ENCODE assay signal across 1 cellular context in the genomic region with DNA sequence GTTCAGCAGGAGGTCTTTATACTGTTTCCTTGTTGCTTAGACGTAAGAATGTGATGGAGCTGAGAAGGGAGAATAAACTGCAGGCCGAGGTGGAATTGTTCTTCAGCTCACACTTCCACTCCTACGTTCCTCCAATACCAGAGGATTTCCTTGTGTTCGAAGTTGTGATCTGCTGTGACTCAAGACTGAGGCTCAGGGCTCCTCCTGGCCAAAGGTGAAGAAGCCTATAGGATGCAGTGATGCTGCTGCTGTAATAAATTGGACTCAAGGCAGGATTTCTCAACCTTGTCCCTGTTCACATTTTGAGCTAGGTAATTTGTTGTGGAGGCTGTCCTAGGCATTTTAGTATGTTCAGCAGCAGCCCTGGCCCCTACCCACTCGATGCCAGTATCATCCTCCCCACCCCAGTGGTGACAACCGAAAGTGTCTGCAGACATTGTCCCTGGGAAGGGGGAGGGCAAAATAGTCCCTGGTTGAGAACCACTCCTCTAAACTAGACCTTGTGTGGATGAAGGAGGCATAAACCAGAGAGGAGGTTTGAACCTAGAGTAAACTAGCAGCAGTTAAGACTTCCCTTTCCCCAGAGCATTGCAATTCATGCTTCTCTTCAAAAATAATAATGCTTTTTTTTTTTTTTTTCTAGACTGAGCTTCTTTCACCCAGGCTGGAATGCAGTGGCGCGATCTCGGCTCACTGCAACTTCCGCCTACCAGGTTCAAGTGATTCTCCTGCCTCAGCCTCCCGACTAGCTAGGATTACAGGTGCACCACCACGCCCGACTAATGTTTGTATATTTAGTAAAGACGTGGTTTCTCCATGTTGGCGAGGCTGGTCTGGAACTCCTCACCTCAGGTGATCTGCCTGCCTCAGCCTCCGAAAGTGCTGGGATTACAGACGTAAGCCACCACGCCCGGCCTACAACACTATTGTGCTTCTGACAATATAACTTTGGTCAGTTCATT.
TF ChIP-seq lines count a peak whose summit lies in the region.

No MANE protein-coding gene starts in this region.

TF ChIP-seq in HepG2, 621 proteins besides CTCF, POLR2A, EP300 and RAD21:
- no peak for TF ChIP-seq GABPA (IDR thresholded peaks at IDR 0.05; ENCODE audit: low read depth, low read length)
- TF ChIP-seq GABPA (CRISPR knock-in tag; IDR thresholded peaks at IDR 0.05; ENCODE audit: low read depth): no peak
- TF ChIP-seq PHF8 (CRISPR knock-in tag; IDR thresholded peaks at IDR 0.05): no peak
- no peak for TF ChIP-seq PITX1 (CRISPR knock-in tag; IDR thresholded peaks at IDR 0.05)
- TF ChIP-seq, protein P1, sequence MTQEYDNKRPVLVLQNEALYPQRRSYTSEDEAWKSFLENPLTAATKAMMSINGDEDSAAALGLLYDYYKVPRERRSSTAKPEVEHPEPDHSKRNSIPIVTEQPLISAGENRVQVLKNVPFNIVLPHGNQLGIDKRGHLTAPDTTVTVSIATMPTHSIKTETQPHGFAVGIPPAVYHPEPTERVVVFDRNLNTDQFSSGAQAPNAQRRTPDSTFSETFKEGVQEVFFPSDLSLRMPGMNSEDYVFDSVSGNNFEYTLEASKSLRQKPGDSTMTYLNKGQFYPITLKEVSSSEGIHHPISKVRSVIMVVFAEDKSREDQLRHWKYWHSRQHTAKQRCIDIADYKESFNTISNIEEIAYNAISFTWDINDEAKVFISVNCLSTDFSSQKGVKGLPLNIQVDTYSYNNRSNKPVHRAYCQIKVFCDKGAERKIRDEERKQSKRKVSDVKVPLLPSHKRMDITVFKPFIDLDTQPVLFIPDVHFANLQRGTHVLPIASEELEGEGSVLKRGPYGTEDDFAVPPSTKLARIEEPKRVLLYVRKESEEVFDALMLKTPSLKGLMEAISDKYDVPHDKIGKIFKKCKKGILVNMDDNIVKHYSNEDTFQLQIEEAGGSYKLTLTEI (CRISPR knock-in tag; conservative IDR thresholded peaks at IDR 0.05): no peak
- TF ChIP-seq ZBTB38 (CRISPR knock-in tag; IDR thresholded peaks at IDR 0.05): no peak
- no peak for TF ChIP-seq ZFP36 (IDR thresholded peaks at IDR 0.05; ENCODE audit: borderline replicate concordance, low read depth, low read length, partially characterized antibody)
- TF ChIP-seq YY1 (IDR thresholded peaks at IDR 0.05; ENCODE audit: insufficient read depth, insufficient replicate concordance, low read depth, low read length): no peak
- TF ChIP-seq NCOA2 (CRISPR knock-in tag; IDR thresholded peaks at IDR 0.05): no peak
- TF ChIP-seq ZSCAN29 (CRISPR knock-in tag; conservative IDR thresholded peaks at IDR 0.05): no peak
TF ChIP-seq in HepG2: peak in this region for 0.
